ENCODE assay signal across 8 cellular contexts in genomic region chr14:72926292-72927028, GRCh38. TPM values are rescaled to one million over a fixed set of nuclear protein-coding genes. Genes with fewer than 3 reads are reported as not detected.
A peak's percentile ranks its signal among the peaks of the same experiment; 100 is the strongest.
DNase-seq lines count a peak whose midpoint lies in the region; ATAC-seq and TF ChIP-seq lines count a peak whose summit lies in the region.

TSS of gene DCAF4 (plus strand) at chr14:72926464. CDS start at chr14:72937979, 11,515 bp downstream.

- peak within 1 kb of the TSS; percentile 87 to 90 for H3K27ac ChIP-seq in mucosa of rectum (ENCODE audit: low read depth in 2 of 2, low read length in 2 of 2)

- peak; percentile 33 for TF ChIP-seq POLR2A in erythroblast (IDR thresholded peaks at IDR 0.05; ENCODE audit: low read length)

- no peaks in the 10 kb centered on the region for H3K27me3 ChIP-seq in mucosa of rectum (ENCODE audit: control insufficient read depth in 2 of 2, insufficient read depth in 2 of 2, low read length in 2 of 2)

- H3K4me3 ChIP-seq in mucosa of rectum (ENCODE audit: low read length in 2 of 2) = peak within 1 kb of the TSS; percentile 88 to 95

- no peaks in the 10 kb centered on the region for H3K9me3 ChIP-seq in mucosa of rectum (ENCODE audit: control insufficient read depth in 2 of 2, low read length in 2 of 2)

- DNase-seq in DMS53 treated with DMSO at 0.1 percent for 48 hours (lab: John Stamatoyannopoulos, UW; ENCODE audit: unreplicated experiment) (peak; percentile 88), KG1 (lab: John Stamatoyannopoulos, UW) (peak; percentile 76), erythroblast (lab: John Stamatoyannopoulos, UW) (peak; percentile 94 to 95)
- DNase-seq in activated T-cell treated with anti-CD3 and anti-CD28 coated beads, Interleukin-2, amount 50 U/mL, for 1 hour = peak; percentile 90
- peak; percentile 80 to 87 for DNase-seq in stimulated activated CD8-positive, alpha-beta memory T cell treated with anti-CD3 and anti-CD28 coated beads, Interleukin-7, amount 100 ng/mL, for 1 hour (ENCODE audit: low read depth in 2 of 2)

- ATAC-seq in GM21737 (IDR thresholded peaks at IDR 0.05; ENCODE audit: unreplicated experiment) = peak; percentile 97

- H3K4me1 ChIP-seq in mucosa of rectum (ENCODE audit: control insufficient read depth in 2 of 2, insufficient read depth in 2 of 2, low read length in 2 of 2) = peaks cover 8 to 12% of the 10 kb centered on the region in 2 donors

- no peaks in the 10 kb centered on the region for H3K36me3 ChIP-seq in mucosa of rectum (ENCODE audit: control insufficient read depth in 2 of 2, insufficient read depth in 2 of 2, low read length in 2 of 2)

- peak within 1 kb of the TSS; percentile 79 to 80 for H3K9ac ChIP-seq in mucosa of rectum (ENCODE audit: low read depth in 1 of 2, low read length in 2 of 2)

TF ChIP-seq in PFSK-1, 5 proteins besides CTCF, POLR2A, EP300 and RAD21:
- TF ChIP-seq SIN3A (IDR thresholded peaks at IDR 0.05; ENCODE audit: borderline replicate concordance, insufficient read depth, low read length) (peak; percentile 84; the same call in 1 of the 2 replicates), TAF1 (IDR thresholded peaks at IDR 0.05; ENCODE audit: borderline replicate concordance, insufficient read depth, low read length) (no peak)

RNA-seq across cellular contexts. Expression of gene DCAF4, which starts in this region (rescaled TPM):
- polyA plus RNA-seq in PFSK-1 (2012; ENCODE audit: insufficient read length, low read depth) = 5.3 TPM

Comparison
In these comparisons a context has a peak if more than half of its experiments do, and no peak if none do; other contexts are left out.
1. Peak in every context shown above with its lines: DNase-seq, ATAC-seq, H3K4me3 ChIP-seq and H3K27ac ChIP-seq.